In genomic region chr1:23742670-23743286, GRCh38 we compare ENCODE assay signal across 8 cellular contexts. TPM values are rescaled to one million over a fixed set of nuclear protein-coding genes. Genes with fewer than 3 reads are reported as not detected.
DNase-seq lines count a peak whose midpoint lies in the region; ATAC-seq and TF ChIP-seq lines count a peak whose summit lies in the region.

No MANE protein-coding gene starts in this region.

- POLR2A ChIA-PET in activated CD4-positive, alpha-beta T cell treated with anti-CD3 and anti-CD28 coated beads for 36 hours (lab: Charles Lee): interaction anchor here (0.7 to 2.1 kb wide), 2 partner anchors 48 to 51 kb away, joined by 3 to 14 read pairs; partner anchors contain the start of gene RPL11

- DNase-seq in activated CD4-positive, alpha-beta T cell treated with anti-CD3 and anti-CD28 coated beads for 36 hours: no peak
- no peak for DNase-seq in activated CD4-positive, alpha-beta T cell treated with anti-CD3 and anti-CD28 coated beads for 4 hours
- DNase-seq in activated T-cell treated with anti-CD3 and anti-CD28 coated beads, Interleukin-2, amount 50 U/mL, for 24 hours: peak; percentile 80
- DNase-seq in cardiac muscle cell (ENCODE audit: low read depth in 1 of 2, low spot score in 1 of 2) (peak in 1 of 2 donors; percentile 23), retinal pigment epithelial cell (ENCODE audit: low read depth) (no peak), dedifferentiated amniotic fluid mesenchymal stem cell (ENCODE audit: extremely low spot score) (no peak), NCI-H1930 (lab: John Stamatoyannopoulos, UW) (no peak)

- CTCF ChIA-PET in activated CD4-positive, alpha-beta T cell treated with anti-CD3 and anti-CD28 coated beads for 36 hours (lab: Charles Lee): interaction anchor here (0.7 to 4.1 kb wide), 5 partner anchors 9 to 401 kb away, joined by 3 to 23 read pairs (median 3); partner anchors contain the start of gene RPL11

- H3K27ac Mint-ChIP-seq in activated CD4-positive, alpha-beta T cell treated with anti-CD3 and anti-CD28 coated beads for 36 hours: peak overlapping the region; percentile 89
- peak overlapping the region; percentile 88 for H3K27ac Mint-ChIP-seq in activated T-cell treated with anti-CD3 and anti-CD28 coated beads, Interleukin-2, amount 50 U/mL, for 24 hours

- no peaks in the 10 kb centered on the region for H3K27me3 ChIP-seq in cardiac muscle cell

- no peaks in the 10 kb centered on the region for H3K9me3 ChIP-seq in cardiac muscle cell (ENCODE audit: low read depth)

- H3K9me3 Mint-ChIP-seq in activated CD4-positive, alpha-beta T cell treated with anti-CD3 and anti-CD28 coated beads for 36 hours (ENCODE audit: low read depth): no peaks in the 10 kb centered on the region
- H3K9me3 Mint-ChIP-seq in activated T-cell treated with anti-CD3 and anti-CD28 coated beads, Interleukin-2, amount 50 U/mL, for 24 hours: no peaks in the 10 kb centered on the region

- peak overlapping the region; percentile 85 for H3K4me3 Mint-ChIP-seq in activated CD4-positive, alpha-beta T cell treated with anti-CD3 and anti-CD28 coated beads for 36 hours
- peak overlapping the region; percentile 86 for H3K4me3 Mint-ChIP-seq in activated T-cell treated with anti-CD3 and anti-CD28 coated beads, Interleukin-2, amount 50 U/mL, for 24 hours

- TF ChIP-seq CTCF in cardiac muscle cell (IDR thresholded peaks at IDR 0.05; ENCODE audit: low read depth, low read length): no peak
- no peak for TF ChIP-seq CTCF in retinal pigment epithelial cell (conservative IDR thresholded peaks at IDR 0.05; ENCODE audit: low read depth, low read length)

- ATAC-seq in activated CD4-positive, alpha-beta T cell treated with anti-CD3 and anti-CD28 coated beads for 36 hours: peak; percentile 52
- peak; percentile 25 for ATAC-seq in HG03354 (IDR thresholded peaks at IDR 0.05; ENCODE audit: poor library complexity, severe bottlenecking, unreplicated experiment)

- H3K27me3 Mint-ChIP-seq in activated CD4-positive, alpha-beta T cell treated with anti-CD3 and anti-CD28 coated beads for 36 hours: no peaks in the 10 kb centered on the region
- no peaks in the 10 kb centered on the region for H3K27me3 Mint-ChIP-seq in activated T-cell treated with anti-CD3 and anti-CD28 coated beads, Interleukin-2, amount 50 U/mL, for 24 hours

- H3K4me1 ChIP-seq in cardiac muscle cell (ENCODE audit: low read depth): peaks cover 11% of the 10 kb centered on the region

- H3K36me3 Mint-ChIP-seq in activated CD4-positive, alpha-beta T cell treated with anti-CD3 and anti-CD28 coated beads for 36 hours (ENCODE audit: low read depth): peaks cover 18% of the 10 kb centered on the region
- peaks cover 39% of the 10 kb centered on the region for H3K36me3 Mint-ChIP-seq in activated T-cell treated with anti-CD3 and anti-CD28 coated beads, Interleukin-2, amount 50 U/mL, for 24 hours (ENCODE audit: low read depth)

- peak overlapping the region; percentile 63 for H3K27ac ChIP-seq in cardiac muscle cell

- H3K36me3 ChIP-seq in cardiac muscle cell: peaks cover under 1% of the 10 kb centered on the region

- intact Hi-C loops in activated CD4-positive, alpha-beta T cell treated with anti-CD3 and anti-CD28 coated beads for 36 hours (cut with DNase I, micrococcal nuclease): loop anchor here (1.0 to 2.0 kb wide), 12 partner anchors 30 to 374 kb away; partner anchors contain the start of genes ASAP3 (in 1 of the 2), E2F2 (in 1 of the 2), FUCA1 (in 1 of the 2) and GALE (in 1 of the 2)

- peak overlapping the region; percentile 66 for H3K4me3 ChIP-seq in cardiac muscle cell
- peak overlapping the region; percentile 79 for H3K4me3 ChIP-seq in retinal pigment epithelial cell (ENCODE audit: low read length)

- peaks cover 35% of the 10 kb centered on the region for H3K4me1 Mint-ChIP-seq in activated CD4-positive, alpha-beta T cell treated with anti-CD3 and anti-CD28 coated beads for 36 hours
- H3K4me1 Mint-ChIP-seq in activated T-cell treated with anti-CD3 and anti-CD28 coated beads, Interleukin-2, amount 50 U/mL, for 24 hours (ENCODE audit: low read depth): peaks cover 40% of the 10 kb centered on the region

RNA-seq across cellular contexts. Expression of gene ELOA, which starts 0.5 kb away (rescaled TPM):
- total RNA-seq in activated CD4-positive, alpha-beta T cell treated with anti-CD3 and anti-CD28 coated beads for 36 hours: 10 to 100 TPM; 34.5 to 38.6 TPM
- total RNA-seq in cardiac muscle cell: 34.1 and 42.1 TPM in 2 replicates
- polyA plus RNA-seq in cardiac muscle cell: 34.0 and 34.8 TPM in 2 replicates

RNA-seq across cellular contexts. Expression of gene PITHD1, which starts 35.4 kb away (rescaled TPM):
- total RNA-seq in activated CD4-positive, alpha-beta T cell treated with anti-CD3 and anti-CD28 coated beads for 36 hours: 10 to 100 TPM; 53.1 to 64.1 TPM
- total RNA-seq in cardiac muscle cell: 71.7 and 99.6 TPM in 2 replicates
- 48.1 and 61.4 TPM in 2 replicates for polyA plus RNA-seq in cardiac muscle cell

RNA-seq across cellular contexts. Expression of gene LYPLA2, which starts 48.2 kb away (rescaled TPM):
- total RNA-seq in activated CD4-positive, alpha-beta T cell treated with anti-CD3 and anti-CD28 coated beads for 36 hours: 10 to 100 TPM; 55.0 to 64.8 TPM
- total RNA-seq in cardiac muscle cell: 73.6 and 131 TPM in 2 replicates
- 124 and 150 TPM in 2 replicates for polyA plus RNA-seq in cardiac muscle cell

RNA-seq across cellular contexts. Expression of gene RPL11, which starts 51.2 kb away (rescaled TPM):
- total RNA-seq in activated CD4-positive, alpha-beta T cell treated with anti-CD3 and anti-CD28 coated beads for 36 hours: 1,000 to 10,000 TPM; 1,003 to 1,481 TPM
- total RNA-seq in cardiac muscle cell: 1,294 and 1,627 TPM in 2 replicates
- polyA plus RNA-seq in cardiac muscle cell: 590 and 630 TPM in 2 replicates

RNA-seq across cellular contexts. Expression of gene GALE, which starts 57.8 kb away (rescaled TPM):
- 10 to 100 TPM; 27.4 to 35.6 TPM for total RNA-seq in activated CD4-positive, alpha-beta T cell treated with anti-CD3 and anti-CD28 coated beads for 36 hours
- 25.8 and 53.3 TPM in 2 replicates for total RNA-seq in cardiac muscle cell
- 38.7 and 65.7 TPM in 2 replicates for polyA plus RNA-seq in cardiac muscle cell
